Comparison of ENCODE assay signal across 26 cellular contexts in genomic region chr3:10335871-10336622, GRCh38. TPM values are rescaled to one million over a fixed set of nuclear protein-coding genes. Genes with fewer than 3 reads are reported as not detected.
DNase-seq lines count a peak whose midpoint lies in the region; ATAC-seq, FAIRE-seq and TF ChIP-seq lines count a peak whose summit lies in the region.
"Had no signal": no experiment of that assay in that cellular context is flagged by ENCODE, and none has a peak within 500 bp of the region (broad histone marks: within the 10 kb centered on the region; RNA-seq: fewer than 3 reads in every experiment).

No MANE protein-coding gene starts in this region.

- in situ Hi-C loops in gastrocnemius medialis (cut with MboI; ENCODE audit: low sequenced_read_pairs in 4 of 4): no loop called here

- H3K4me1 Mint-ChIP-seq in H9: peaks cover 14 to 23% of the 10 kb centered on the region in 2 experiments
- peaks cover 14% of the 10 kb centered on the region for H3K4me1 Mint-ChIP-seq in endodermal cell

- no peaks in the 10 kb centered on the region for H3K79me2 ChIP-seq in H9 (ENCODE audit: insufficient read depth, low read length)

- no peak overlapping the region for H2AK5ac ChIP-seq in H9 (ENCODE audit: insufficient read length, low read length)

- H3K27ac ChIP-seq in H9 (ENCODE audit: insufficient read length, low read depth, low read length): no peak overlapping the region
- H3K27ac ChIP-seq in endodermal cell (ENCODE audit: low read depth, low read length): peak overlapping the region; percentile 38
- H3K27ac ChIP-seq in gastrocnemius medialis: peak overlapping the region; percentile 86 to 93 (median 90)
- H3K27ac ChIP-seq: HL-60, Peyer's patch had no signal

- H3K36me3 ChIP-seq in endodermal cell (ENCODE audit: control insufficient read depth, insufficient read depth, low read length) (no peaks in the 10 kb centered on the region), gastrocnemius medialis (no peaks in the 10 kb centered on the region)
- H3K36me3 ChIP-seq: Peyer's patch had no signal

- FAIRE-seq in GM12892 (lab: Jason Lieb, UNC): no peak
- FAIRE-seq: GM12891, H1 had no signal

- H2BK5ac ChIP-seq in H9 (ENCODE audit: insufficient read length, low read length): no peak overlapping the region

- H3K9me3 ChIP-seq in H9 (ENCODE audit: control insufficient read depth, low read depth, low read length) (no peaks in the 10 kb centered on the region), endodermal cell (ENCODE audit: control insufficient read depth, low read length) (no peaks in the 10 kb centered on the region), gastrocnemius medialis (no peaks in the 10 kb centered on the region)
- H3K9me3 ChIP-seq: Caco-2, Peyer's patch had no signal

- no peak for TF ChIP-seq POLR2A in gastrocnemius medialis (IDR thresholded peaks at IDR 0.05)
- TF ChIP-seq POLR2A in GM12892 (IDR thresholded peaks at IDR 0.05; ENCODE audit: low read depth, low read length): no peak

- H2BK120ac ChIP-seq in H9 (ENCODE audit: low read depth, low read length, poor library complexity, severe bottlenecking): no peak overlapping the region

- no CpG with 5 or more reads among the region's 29 CpGs for WGBS in H9 (ENCODE audit: extremely low coverage, insufficient read length, low lambda C conversion rate)
- 87 to 91% methylated on average over 19 to 29 of the region's 29 CpGs for WGBS in endodermal cell (ENCODE audit: insufficient coverage in 1 of 2, insufficient read length in 1 of 2), 2 experiments

- no peak overlapping the region for H4K5ac ChIP-seq in H9 (ENCODE audit: insufficient read length, low read depth, low read length)

- H3K9ac ChIP-seq in H9 (ENCODE audit: extremely low read depth, insufficient read length, low read length): no peak overlapping the region
- no peak overlapping the region for H3K9ac ChIP-seq in endodermal cell (ENCODE audit: extremely low read depth, low read length, poor library complexity, severe bottlenecking)

- no peaks in the 10 kb centered on the region for H3K23me2 ChIP-seq in H9 (ENCODE audit: insufficient read length, low read depth, low read length, poor library complexity, severe bottlenecking)

- H2BK15ac ChIP-seq in H9 (ENCODE audit: low read depth, low read length): no peak overlapping the region

- H3K18ac ChIP-seq in H9 (ENCODE audit: insufficient read length, low read depth, low read length): no peak overlapping the region

- H3K27ac Mint-ChIP-seq in H9: peak overlapping the region; percentile 5 to 74 (median 37); a peak in 3 of 7 replicates
- H3K27ac Mint-ChIP-seq in endodermal cell: no peak overlapping the region
- H3K27ac Mint-ChIP-seq: CD4-positive, alpha-beta T cell had no signal

- intact Hi-C loops in gastrocnemius medialis (cut with DNase I; ENCODE audit: low total_unique reads): no loop called here

- no peak overlapping the region for H3K4me2 ChIP-seq in H9 (ENCODE audit: insufficient read depth, insufficient read length, low read length)

- no peak for TF ChIP-seq CTCF in H9 (conservative IDR thresholded peaks at IDR 0.05)
- TF ChIP-seq CTCF in endodermal cell (conservative IDR thresholded peaks at IDR 0.05): no peak
- TF ChIP-seq CTCF in gastrocnemius medialis (IDR thresholded peaks at IDR 0.05 in 4 of 5, conservative IDR thresholded peaks at IDR 0.05 in 1 of 5): no peak

- H3K36me3 Mint-ChIP-seq in H9 (ENCODE audit: insufficient read depth in 1 of 3, low read depth in 3 of 3) (no peaks in the 10 kb centered on the region; a peak in 1 of 7 replicates), endodermal cell (ENCODE audit: low read depth) (no peaks in the 10 kb centered on the region)

- no peaks in the 10 kb centered on the region for H3K79me1 ChIP-seq in H9 (ENCODE audit: insufficient read depth, low read depth, low read length, poor library complexity, severe bottlenecking)

- no peak overlapping the region for H2BK12ac ChIP-seq in H9 (ENCODE audit: insufficient read length, low read depth, low read length)

- DNase-seq in DMS53 (lab: John Stamatoyannopoulos, UW) (peak; percentile 35), DMS53 treated with DMSO at 0.1 percent for 48 hours (lab: John Stamatoyannopoulos, UW; ENCODE audit: unreplicated experiment) (no peak), H9 (no peak), endodermal cell (no peak), gastrocnemius medialis (no peak), GM12892 (ENCODE audit: insufficient read length) (no peak)
- DNase-seq: 8988T; Caco-2; CD4-positive, alpha-beta T cell; DMS153; EL; NCI-H1092; NCI-H146; NCI-H2081; NCI-H510A; NCI-H748 treated with DMSO at 0.1 percent for 48 hours; NK-92 treated with Interleukin-12 subunit alpha and Interleukin-12 subunit beta, amount 100 ng/mL, for 24 hours; Peyer's patch had no signal

- H3K14ac ChIP-seq in H9 (ENCODE audit: insufficient read depth, low read length): no peak overlapping the region

- no peak overlapping the region for H4K8ac ChIP-seq in H9 (replicated peaks; ENCODE audit: insufficient read length, low read depth, low read length)

- no peak overlapping the region for H4K91ac ChIP-seq in H9 (ENCODE audit: insufficient read length, low read depth, low read length)

- H4K20me1 ChIP-seq in H9 (ENCODE audit: control insufficient read depth, insufficient read depth, insufficient read length): no peaks in the 10 kb centered on the region

- no peak overlapping the region for H3T11ph ChIP-seq in H9 (ENCODE audit: low read length)

- no peak overlapping the region for H3K4ac ChIP-seq in H9 (ENCODE audit: low read depth, low read length)

- peaks cover 2% of the 10 kb centered on the region; the same call in 1 of the 2 replicates for H3K4me1 ChIP-seq in H9 (ENCODE audit: insufficient read depth, low read length)
- peaks cover 8% of the 10 kb centered on the region for H3K4me1 ChIP-seq in endodermal cell (ENCODE audit: control insufficient read depth, insufficient read depth, low read length)
- H3K4me1 ChIP-seq in gastrocnemius medialis: peaks cover 16 to 20% of the 10 kb centered on the region in 2 donors
- H3K4me1 ChIP-seq: Peyer's patch had no signal

- no peak overlapping the region for H3K23ac ChIP-seq in H9 (ENCODE audit: insufficient read length, low read depth, low read length)

- H2BK20ac ChIP-seq in H9 (ENCODE audit: low read depth, low read length, poor library complexity, severe bottlenecking): no peak overlapping the region

- H3K4me3 Mint-ChIP-seq in H9 (no peak overlapping the region), endodermal cell (no peak overlapping the region)
- H3K4me3 Mint-ChIP-seq: CD4-positive, alpha-beta T cell had no signal

- peaks cover 13% of the 10 kb centered on the region for H3K27me3 Mint-ChIP-seq in H9 (ENCODE audit: low read depth)
- peaks cover 9% of the 10 kb centered on the region for H3K27me3 Mint-ChIP-seq in endodermal cell (ENCODE audit: insufficient read depth)
- H3K27me3 Mint-ChIP-seq: CD4-positive, alpha-beta T cell had no signal

- H3K4me3 ChIP-seq in endodermal cell (ENCODE audit: low read length) (no peak overlapping the region), gastrocnemius medialis (no peak overlapping the region)
- H3K4me3 ChIP-seq: Peyer's patch had no signal

- H2AFZ ChIP-seq in H9 (ENCODE audit: low read length): no peak overlapping the region

- no peak overlapping the region for H3K56ac ChIP-seq in H9 (ENCODE audit: insufficient read length, low read depth, low read length)

- H3K9me3 Mint-ChIP-seq in H9 (no peaks in the 10 kb centered on the region), endodermal cell (no peaks in the 10 kb centered on the region)
- H3K9me3 Mint-ChIP-seq: CD4-positive, alpha-beta T cell had no signal

- no peak for ATAC-seq in gastrocnemius medialis
- ATAC-seq in HG02759 (IDR thresholded peaks at IDR 0.05; ENCODE audit: unreplicated experiment): no peak
- ATAC-seq in GM21360 (IDR thresholded peaks at IDR 0.05; ENCODE audit: unreplicated experiment): no peak

- H3K27me3 ChIP-seq in H9 (ENCODE audit: insufficient read depth, low read length) (no peaks in the 10 kb centered on the region), endodermal cell (ENCODE audit: control insufficient read depth, insufficient read depth, low read length, poor library complexity, severe bottlenecking) (no peaks in the 10 kb centered on the region), gastrocnemius medialis (no peaks in the 10 kb centered on the region)
- H3K27me3 ChIP-seq: Peyer's patch had no signal

RNA-seq across cellular contexts. Expression of gene SEC13, which starts 15.1 kb away (rescaled TPM):
- total RNA-seq in H9 (2021) (131 TPM in 2 replicates), endodermal cell (100 to 1,000 TPM; 140 to 142 TPM), gastrocnemius medialis (100 to 1,000 TPM in 3 of 4 donors, 10 to 100 TPM in 1; 96.1 to 119 (median 111) TPM)
- polyA plus RNA-seq in endodermal cell (2013, experiment 1 of 2): 118 TPM
- polyA plus RNA-seq in endodermal cell (2013, experiment 2 of 2): 117 TPM
- polyA plus RNA-seq in GM12892 (2012; ENCODE audit: missing spikeins): 76.0 TPM

RNA-seq across cellular contexts. Expression of gene GHRL, which starts 43.3 kb away (rescaled TPM):
- total RNA-seq in H9 (2021) (1.3 TPM in 1 of 2 replicates, not detected in the other), endodermal cell (not detected), gastrocnemius medialis (not detected)
- polyA plus RNA-seq in endodermal cell (2013, experiment 1 of 2): 0.36 TPM
- not detected for polyA plus RNA-seq in endodermal cell (2013, experiment 2 of 2)
- 1.9 TPM for polyA plus RNA-seq in GM12892 (2012; ENCODE audit: missing spikeins)
- total RNA-seq: Caco-2, MCF 10A, SK-MEL-5 had no signal
- polyA plus RNA-seq: AG04450 had no signal
